Comparison of ENCODE assay signal across 15 cellular contexts in genomic region chrX:154247377-154248045, GRCh38. TPM values are rescaled to one million over a fixed set of nuclear protein-coding genes. Genes with fewer than 3 reads are reported as not detected.
A peak's percentile ranks its signal among the peaks of the same experiment; 100 is the strongest.
DNase-seq lines count a peak whose midpoint lies in the region; ATAC-seq, FAIRE-seq and TF ChIP-seq lines count a peak whose summit lies in the region.
"Not testable (repeated sequence)": the region's sequence is repeated elsewhere in the genome, so short reads cannot be mapped to it uniquely, and the experiment has no call there.
"Had no signal": no experiment of that assay in that cellular context is flagged by ENCODE, and none has a peak within 500 bp of the region (broad histone marks: within the 10 kb centered on the region; RNA-seq: fewer than 3 reads in every experiment).

No MANE protein-coding gene starts in this region.

- not testable (repeated sequence) for H3K9ac ChIP-seq in GM12878 (ENCODE audit: control insufficient read depth, insufficient read depth, low read length)

- not testable (repeated sequence) for H3K4me1 Mint-ChIP-seq in CD8-positive, alpha-beta T cell (ENCODE audit: low read depth); T-helper 17 cell

- not testable (repeated sequence) for H3K36me3 ChIP-seq in CD8-positive, alpha-beta T cell (ENCODE audit: insufficient read depth, low read length); GM12878 (ENCODE audit: control insufficient read depth in 2 of 2, insufficient read depth in 2 of 2, low read length in 1 of 2); pancreas

- CTCF ChIA-PET in CD8-positive, alpha-beta T cell (lab: Charles Lee); GM12878 (lab: Yijun Ruan, JAX): not testable (repeated sequence)

- not testable (repeated sequence) for H3K27me3 Mint-ChIP-seq in CD8-positive, alpha-beta T cell (ENCODE audit: low read depth); T-helper 17 cell

- SMC1A ChIA-PET in GM12878 (lab: Charles Lee; ENCODE audit: uncharacterized antibody, unreplicated experiment) = not testable (repeated sequence)

- not testable (repeated sequence) for FAIRE-seq in GM12878 (lab: Jason Lieb, UNC)
- FAIRE-seq in pancreas (lab: Jason Lieb, UNC) = peak; percentile 93

- not testable (repeated sequence) for H3K79me2 ChIP-seq in GM12878 (ENCODE audit: control insufficient read depth, insufficient read depth, low read length)

- H2AFZ ChIP-seq in GM12878 (ENCODE audit: control insufficient read depth, low read depth, low read length) = not testable (repeated sequence)

- H3K27ac Mint-ChIP-seq in CD8-positive, alpha-beta T cell; T-helper 17 cell: not testable (repeated sequence)

- intact Hi-C loops in CD8-positive, alpha-beta T cell (cut with DNase I, micrococcal nuclease); GM12878 (cut with micrococcal nuclease; ENCODE audit: unreplicated experiment); left ventricle myocardium superior (cut with micrococcal nuclease); pancreas (cut with DNase I): not testable (repeated sequence)

- POLR2A ChIA-PET in CD8-positive, alpha-beta T cell (lab: Charles Lee); GM12878 (lab: Charles Lee): not testable (repeated sequence)

- not testable (repeated sequence) for DNase-seq in CD8-positive, alpha-beta T cell; T-helper 17 cell; GM12878 (ENCODE audit: low read depth, low spot score); left ventricle myocardium superior; pancreas

- BruUV-seq in GM12878 (replicated peaks; lab: Mats Ljungman, UMichigan) = not testable (repeated sequence)

- RAD21 ChIA-PET in GM12878 (lab: Charles Lee; ENCODE audit: unreplicated experiment) = not testable (repeated sequence)

- not testable (repeated sequence) for H4K20me1 ChIP-seq in GM12878 (ENCODE audit: control insufficient read depth, insufficient read depth)

- H3K9me3 Mint-ChIP-seq in CD8-positive, alpha-beta T cell = not testable (repeated sequence)

- not testable (repeated sequence) for H3K4me1 ChIP-seq in CD8-positive, alpha-beta T cell (ENCODE audit: insufficient read depth, low read length); GM12878 (ENCODE audit: control insufficient read depth, insufficient read depth, low read length); pancreas

- H3K27ac ChIP-seq in CD8-positive, alpha-beta T cell (ENCODE audit: low read depth, low read length); GM12878 (ENCODE audit: control insufficient read depth, insufficient read depth); pancreas: not testable (repeated sequence)

- not testable (repeated sequence) for H3K4me2 ChIP-seq in GM12878 (ENCODE audit: control insufficient read depth, insufficient read depth)

- TF ChIP-seq POLR2A in GM12878 (IDR thresholded peaks at IDR 0.05; ENCODE audit: low read depth, low read length) = not testable (repeated sequence)

- not testable (repeated sequence) for H3K4me3 Mint-ChIP-seq in CD8-positive, alpha-beta T cell; T-helper 17 cell

- H3K27me3 ChIP-seq in CD8-positive, alpha-beta T cell (ENCODE audit: insufficient read depth, low read length); GM12878 (replicated peaks in 1 of 2; ENCODE audit: control insufficient read depth in 2 of 2, insufficient read depth in 2 of 2, low read length in 1 of 2); pancreas: not testable (repeated sequence)

- not testable (repeated sequence) for TF ChIP-seq CTCF in CD8-positive, alpha-beta T cell (IDR thresholded peaks at IDR 0.05); GM12878 (IDR thresholded peaks at IDR 0.05 in 2 of 3, conservative IDR thresholded peaks at IDR 0.05 in 1 of 3; ENCODE audit: control insufficient read depth in 2 of 3, extremely low read depth in 1 of 3, insufficient read depth in 1 of 3, low read depth in 3 of 3, low read length in 3 of 3); pancreas (IDR thresholded peaks at IDR 0.05)

- H3K36me3 Mint-ChIP-seq in CD8-positive, alpha-beta T cell; T-helper 17 cell (ENCODE audit: low read depth): not testable (repeated sequence)

- H3K4me3 ChIP-seq in CD8-positive, alpha-beta T cell (ENCODE audit: low read depth, low read length); GM12878; pancreas: not testable (repeated sequence)

- in situ Hi-C loops in GM12878 (cut with MboI) = not testable (repeated sequence)

- WGBS in GM12878 (ENCODE audit: insufficient coverage, insufficient replicate concordance, low lambda C conversion rate, missing lambda C conversion rate) = no CpG with 5 or more reads among the region's 17 CpGs
- WGBS in pancreas, 2 donors = no CpG with 5 or more reads among the region's 17 CpGs

- ATAC-seq in CD8-positive, alpha-beta T cell = peak; percentile 92
- ATAC-seq in GM19438 (IDR thresholded peaks at IDR 0.05; ENCODE audit: low read depth, unreplicated experiment) (peak; percentile 72), HG02610 (IDR thresholded peaks at IDR 0.05; ENCODE audit: unreplicated experiment) (peak; percentile 50), HG03378 (IDR thresholded peaks at IDR 0.05; ENCODE audit: unreplicated experiment) (peak; percentile 84), T-helper 17 cell (peak; percentile 93), GM12878 (peak; percentile 81), left ventricle myocardium superior (peak; percentile 93), pancreas (peak in 3 of 4 donors; percentile 70 to 86 (median 82))

- TF ChIP-seq EP300 in GM12878 (IDR thresholded peaks at IDR 0.05; ENCODE audit: borderline replicate concordance in 1 of 2, control insufficient read depth in 1 of 2, low read depth in 2 of 2, low read length in 2 of 2) = not testable (repeated sequence)

- not testable (repeated sequence) for H3K9me3 ChIP-seq in CD8-positive, alpha-beta T cell (ENCODE audit: low read length); T-helper 17 cell (ENCODE audit: control insufficient read depth, low read length, poor library complexity, severe bottlenecking); GM12878 (replicated peaks; ENCODE audit: control insufficient read depth, insufficient read depth, low read length); pancreas

- TF ChIP-seq RAD21 in GM12878 (IDR thresholded peaks at IDR 0.05; ENCODE audit: insufficient read depth, low read depth, low read length) = not testable (repeated sequence)

RNA-seq across cellular contexts. Expression of gene OPN1MW3, which starts 9.9 kb away (rescaled TPM):
- total RNA-seq in CD8-positive, alpha-beta T cell = not detected
- total RNA-seq in T-helper 17 cell (not detected), GM12878 (2014; rRNA removed) (not detected in 2 replicates), GM12878 (2014; rRNA removed; fragmentation: Illumina TruSeq; extraction: Trizol) (not detected in 2 replicates), GM12878 (2021) (not detected in 2 replicates), left ventricle myocardium superior (not detected), pancreas (not detected)
- total RNA-seq in GM12878 (2013; cell fraction: nucleolus; rRNA removed) = not detected in 2 replicates
- not detected for polyA plus RNA-seq in GM12878 (2011; ENCODE audit: low read depth)
- polyA plus RNA-seq in GM12878 (2011; rRNA removed) (not detected in 2 replicates), GM12878 (2014; fragmentation: Illumina TruSeq; extraction: Trizol) (not detected in 2 replicates), GM12878 (2014; fragmentation: Nextera tagmentation; extraction: Ambion mirVana) (not detected), GM12878 (2014; rRNA removed) (not detected in 2 replicates), GM12878 (2016; fragmentation: Nextera tagmentation; extraction: Ambion mirVana) (not detected), pancreas (not detected)
- polyA plus RNA-seq in GM12878 (2011; cell fraction: cytosol; rRNA removed) = not detected in 2 replicates
- polyA plus RNA-seq in GM12878 (2011; cell fraction: nucleus; rRNA removed) = not detected in 2 replicates
- not detected in 2 replicates for polyA plus RNA-seq in GM12878 (2012)
- polyA minus RNA-seq in GM12878 (2011; rRNA and poly(A)+ RNA removed) = not detected in 2 replicates
- not detected in 2 replicates for polyA minus RNA-seq in GM12878 (2011; cell fraction: cytosol; rRNA and poly(A)+ RNA removed)
- not detected in 2 replicates for polyA minus RNA-seq in GM12878 (2011; cell fraction: nucleus; rRNA and poly(A)+ RNA removed)
- total RNA-seq: activated CD4-positive, alpha-beta memory T cell treated with anti-CD3 and anti-CD28 coated beads, Interleukin-2, amount 10 ng/mL, durations not matched to agents 7 days and 5 days; breast epithelium; dermis microvascular lymphatic vessel endothelial cell; frontal cortex; GM23338; osteocyte; ureter had no signal
- polyA plus RNA-seq: GM23338 had no signal

RNA-seq across cellular contexts. Expression of gene OPN1MW2, which starts 28.0 kb away (rescaled TPM):
- total RNA-seq in CD8-positive, alpha-beta T cell = not detected
- not detected for total RNA-seq in T-helper 17 cell
- not detected in 2 replicates for total RNA-seq in GM12878 (2013; cell fraction: nucleolus; rRNA removed)
- not detected in 2 replicates for total RNA-seq in GM12878 (2014; rRNA removed)
- not detected in 2 replicates for total RNA-seq in GM12878 (2014; rRNA removed; fragmentation: Illumina TruSeq; extraction: Trizol)
- not detected in 2 replicates for total RNA-seq in GM12878 (2021)
- polyA plus RNA-seq in GM12878 (2011; ENCODE audit: low read depth) = not detected
- not detected in 2 replicates for polyA plus RNA-seq in GM12878 (2011; rRNA removed)
- polyA plus RNA-seq in GM12878 (2011; cell fraction: cytosol; rRNA removed) = not detected in 2 replicates
- not detected in 2 replicates for polyA plus RNA-seq in GM12878 (2011; cell fraction: nucleus; rRNA removed)
- polyA plus RNA-seq in GM12878 (2012) = not detected in 2 replicates
- polyA plus RNA-seq in GM12878 (2014; fragmentation: Illumina TruSeq; extraction: Trizol) = not detected in 2 replicates
- polyA plus RNA-seq in GM12878 (2014; fragmentation: Nextera tagmentation; extraction: Ambion mirVana) = not detected
- not detected in 2 replicates for polyA plus RNA-seq in GM12878 (2014; rRNA removed)
- polyA plus RNA-seq in GM12878 (2016; fragmentation: Nextera tagmentation; extraction: Ambion mirVana) = not detected
- not detected in 2 replicates for polyA minus RNA-seq in GM12878 (2011; rRNA and poly(A)+ RNA removed)
- polyA minus RNA-seq in GM12878 (2011; cell fraction: cytosol; rRNA and poly(A)+ RNA removed) = not detected in 2 replicates
- not detected in 2 replicates for polyA minus RNA-seq in GM12878 (2011; cell fraction: nucleus; rRNA and poly(A)+ RNA removed)
- total RNA-seq in left ventricle myocardium superior = not detected
- not detected for total RNA-seq in pancreas
- not detected for polyA plus RNA-seq in pancreas
- total RNA-seq: activated CD4-positive, alpha-beta memory T cell treated with anti-CD3 and anti-CD28 coated beads, Interleukin-2, amount 10 ng/mL, durations not matched to agents 7 days and 5 days; breast epithelium; dermis microvascular lymphatic vessel endothelial cell; frontal cortex; GM23338; osteocyte; ureter had no signal
- polyA plus RNA-seq: GM23338 had no signal

RNA-seq across cellular contexts. Expression of gene TEX28, which starts 47.4 kb away (rescaled TPM):
- total RNA-seq in CD8-positive, alpha-beta T cell = not detected
- total RNA-seq in T-helper 17 cell = not detected
- total RNA-seq in GM12878 (2013; cell fraction: nucleolus; rRNA removed) = not detected in 2 replicates
- total RNA-seq in GM12878 (2014; rRNA removed) = not detected in 2 replicates
- not detected in 2 replicates for total RNA-seq in GM12878 (2014; rRNA removed; fragmentation: Illumina TruSeq; extraction: Trizol)
- not detected in 2 replicates for total RNA-seq in GM12878 (2021)
- not detected for polyA plus RNA-seq in GM12878 (2011; ENCODE audit: low read depth)
- polyA plus RNA-seq in GM12878 (2011; rRNA removed) = not detected in 2 replicates
- not detected in 2 replicates for polyA plus RNA-seq in GM12878 (2011; cell fraction: cytosol; rRNA removed)
- polyA plus RNA-seq in GM12878 (2011; cell fraction: nucleus; rRNA removed) = not detected in 2 replicates
- polyA plus RNA-seq in GM12878 (2012) = not detected in 2 replicates
- not detected in 2 replicates for polyA plus RNA-seq in GM12878 (2014; fragmentation: Illumina TruSeq; extraction: Trizol)
- not detected for polyA plus RNA-seq in GM12878 (2014; fragmentation: Nextera tagmentation; extraction: Ambion mirVana)
- not detected in 2 replicates for polyA plus RNA-seq in GM12878 (2014; rRNA removed)
- not detected for polyA plus RNA-seq in GM12878 (2016; fragmentation: Nextera tagmentation; extraction: Ambion mirVana)
- not detected in 2 replicates for polyA minus RNA-seq in GM12878 (2011; rRNA and poly(A)+ RNA removed)
- polyA minus RNA-seq in GM12878 (2011; cell fraction: cytosol; rRNA and poly(A)+ RNA removed) = not detected in 2 replicates
- polyA minus RNA-seq in GM12878 (2011; cell fraction: nucleus; rRNA and poly(A)+ RNA removed) = not detected in 2 replicates
- total RNA-seq in left ventricle myocardium superior = not detected
- total RNA-seq in pancreas = not detected
- polyA plus RNA-seq in pancreas = not detected
- total RNA-seq: activated CD4-positive, alpha-beta memory T cell treated with anti-CD3 and anti-CD28 coated beads, Interleukin-2, amount 10 ng/mL, durations not matched to agents 7 days and 5 days; breast epithelium; frontal cortex; GM23338; osteocyte; ureter had no signal
- polyA plus RNA-seq: GM23338 had no signal

RNA-seq across cellular contexts. Expression of gene TKTL1, which starts 48.1 kb away (rescaled TPM):
- total RNA-seq in CD8-positive, alpha-beta T cell = 1 to 10 TPM in 1 of 2 experiments, under 1 TPM in 1; 1.00 to 1.3 TPM
- total RNA-seq in T-helper 17 cell (1 to 10 TPM; 3.0 to 4.2 TPM), GM12878 (2014; rRNA removed) (not detected in 2 replicates), GM12878 (2014; rRNA removed; fragmentation: Illumina TruSeq; extraction: Trizol) (not detected in 2 replicates), GM12878 (2021) (not detected in 2 replicates), left ventricle myocardium superior (18.0 TPM), pancreas (not detected)
- not detected in 2 replicates for total RNA-seq in GM12878 (2013; cell fraction: nucleolus; rRNA removed)
- polyA plus RNA-seq in GM12878 (2011; ENCODE audit: low read depth) = not detected
- polyA plus RNA-seq in GM12878 (2011; rRNA removed) (0.07 TPM in 1 of 2 replicates, not detected in the other), GM12878 (2014; fragmentation: Illumina TruSeq; extraction: Trizol) (0.01 TPM in 1 of 2 replicates, not detected in the other), GM12878 (2014; fragmentation: Nextera tagmentation; extraction: Ambion mirVana) (not detected), GM12878 (2014; rRNA removed) (not detected in 2 replicates), GM12878 (2016; fragmentation: Nextera tagmentation; extraction: Ambion mirVana) (not detected), pancreas (not detected)
- 0.03 and 0.05 TPM in 2 replicates for polyA plus RNA-seq in GM12878 (2011; cell fraction: cytosol; rRNA removed)
- 0.07 TPM in 1 of 2 replicates, not detected in the other for polyA plus RNA-seq in GM12878 (2011; cell fraction: nucleus; rRNA removed)
- polyA plus RNA-seq in GM12878 (2012) = 0.08 TPM in 1 of 2 replicates, not detected in the other
- 0.15 TPM in 1 of 2 replicates, not detected in the other for polyA minus RNA-seq in GM12878 (2011; rRNA and poly(A)+ RNA removed)
- not detected in 2 replicates for polyA minus RNA-seq in GM12878 (2011; cell fraction: cytosol; rRNA and poly(A)+ RNA removed)
- not detected in 2 replicates for polyA minus RNA-seq in GM12878 (2011; cell fraction: nucleus; rRNA and poly(A)+ RNA removed)
- total RNA-seq: GM23338, osteocyte, ureter had no signal
- polyA plus RNA-seq: GM23338 had no signal
